Comparison of ENCODE assay signal across 14 cellular contexts in genomic region chr1:211843018-211843417, GRCh38. TPM values are rescaled to one million over a fixed set of nuclear protein-coding genes. Genes with fewer than 3 reads are reported as not detected.
DNase-seq lines count a peak whose midpoint lies in the region; ATAC-seq, FAIRE-seq and TF ChIP-seq lines count a peak whose summit lies in the region.
"Had no signal": no experiment of that assay in that cellular context is flagged by ENCODE, and none has a peak within 500 bp of the region (broad histone marks: within the 10 kb centered on the region; RNA-seq: fewer than 3 reads in every experiment).

No MANE protein-coding gene starts in this region.

- H3K4me2 ChIP-seq in BLaER1 treated with 17β-estradiol and CSF1 and Interleukin-3, amounts not matched to agents 10 nM and 100 nM = peak overlapping the region; percentile 2 to 61 (median 27); a peak in 17 of 22 replicates

- H3K36me3 Mint-ChIP-seq in activated T-helper 1 cell treated with anti-CD3 and anti-CD28 coated beads, Interleukin-12 subunit alpha, Interleukin-12 subunit beta, Interleukin-2, Interleukin-4 antibody, amounts not matched to agents 30 ng/mL and 10 ng/mL and 1 ng/mL, durations not matched to agents 14 hours and 24 hours and 36 hours (ENCODE audit: low read depth) = peaks cover 2% of the 10 kb centered on the region
- H3K36me3 Mint-ChIP-seq: stimulated activated effector memory CD8-positive, alpha-beta T cell treated with anti-CD3 and anti-CD28 coated beads, Interleukin-12 subunit alpha, Interleukin-12 subunit beta, amount 100 ng/mL, for 72 hours had no signal

- DNase-seq in GM19239 (ENCODE audit: insufficient read length, low spot score) = no peak
- no peak for DNase-seq in activated T-helper 1 cell treated with anti-CD3 and anti-CD28 coated beads, Interleukin-12 subunit alpha, Interleukin-12 subunit beta, Interleukin-2, Interleukin-4 antibody, amounts not matched to agents 30 ng/mL and 10 ng/mL and 1 ng/mL, durations not matched to agents 14 hours and 24 hours and 36 hours (ENCODE audit: low spot score)
- no peak for DNase-seq in right lobe of liver
- no peak for DNase-seq in SK-N-DZ (ENCODE audit: low spot score)
- no peak for DNase-seq in substantia nigra (lab: John Stamatoyannopoulos, UW)
- DNase-seq in DMS 273 (lab: John Stamatoyannopoulos, UW; ENCODE audit: unreplicated experiment) = no peak
- DNase-seq: activated CD4-positive, CD25-positive, alpha-beta regulatory T cell treated with anti-CD3 and anti-CD28 coated beads, Interleukin-2, amount 50 U/mL, for 72 hours; NCI-H1694; NCI-H82; nucleus accumbens had no signal

- TF ChIP-seq POLR2A in right lobe of liver (IDR thresholded peaks at IDR 0.05) = no peak

- H3K9me3 ChIP-seq in BLaER1 treated with 17β-estradiol and CSF1 and Interleukin-3, amounts not matched to agents 10 nM and 100 nM (replicated peaks in 1 of 11) = no peaks in the 10 kb centered on the region
- no peaks in the 10 kb centered on the region for H3K9me3 ChIP-seq in right lobe of liver

- FAIRE-seq in GM19239 (lab: Jason Lieb, UNC) = peak; percentile 47

- no peaks in the 10 kb centered on the region for H4K20me1 ChIP-seq in BLaER1 treated with 17β-estradiol and CSF1 and Interleukin-3, amounts not matched to agents 10 nM and 100 nM

- H3K27ac ChIP-seq in BLaER1 treated with 17β-estradiol and CSF1 and Interleukin-3, amounts not matched to agents 10 nM and 100 nM = peak overlapping the region in 5 of 11 experiments; percentile 1 to 23 (median 19); a peak in 5 of 22 replicates
- H3K27ac ChIP-seq in right lobe of liver (no peak overlapping the region), substantia nigra (ENCODE audit: low read depth, low read length, poor library complexity, severe bottlenecking) (no peak overlapping the region)
- H3K27ac ChIP-seq: coronary artery had no signal

- no peak overlapping the region for H3K4me3 ChIP-seq in BLaER1 treated with 17β-estradiol and CSF1 and Interleukin-3, amounts not matched to agents 10 nM and 100 nM
- no peak overlapping the region for H3K4me3 ChIP-seq in right lobe of liver
- H3K4me3 ChIP-seq: coronary artery had no signal

- no peaks in the 10 kb centered on the region for H3K27me3 ChIP-seq in BLaER1 treated with 17β-estradiol and CSF1 and Interleukin-3, amounts not matched to agents 10 nM and 100 nM
- no peaks in the 10 kb centered on the region for H3K27me3 ChIP-seq in right lobe of liver

- ATAC-seq in right lobe of liver = peak in 3 of 4 donors; percentile 60 to 78 (median 72)
- no peak for ATAC-seq in HG03045 (IDR thresholded peaks at IDR 0.05; ENCODE audit: unreplicated experiment)

- no peaks in the 10 kb centered on the region for H3K36me3 ChIP-seq in BLaER1 treated with 17β-estradiol and CSF1 and Interleukin-3, amounts not matched to agents 10 nM and 100 nM
- H3K36me3 ChIP-seq in right lobe of liver = no peaks in the 10 kb centered on the region

- peaks cover 0 to 12% (median 8%) of the 10 kb centered on the region in 10 experiments; a peak in 11 of 20 replicates for H3K4me1 ChIP-seq in BLaER1 treated with 17β-estradiol and CSF1 and Interleukin-3, amounts not matched to agents 10 nM and 100 nM
- H3K4me1 ChIP-seq in right lobe of liver = peaks cover 0 to 7% (median 3%) of the 10 kb centered on the region in 4 donors

- intact Hi-C loops in activated T-helper 1 cell treated with anti-CD3 and anti-CD28 coated beads, Interleukin-12 subunit alpha, Interleukin-12 subunit beta, Interleukin-2, Interleukin-4 antibody, amounts not matched to agents 30 ng/mL and 10 ng/mL and 1 ng/mL, durations not matched to agents 14 hours and 24 hours and 36 hours (cut with micrococcal nuclease) = no loop called here
- intact Hi-C loops in right lobe of liver (cut with DNase I) = no loop called here

- H3K4me3 Mint-ChIP-seq in activated T-helper 1 cell treated with anti-CD3 and anti-CD28 coated beads, Interleukin-12 subunit alpha, Interleukin-12 subunit beta, Interleukin-2, Interleukin-4 antibody, amounts not matched to agents 30 ng/mL and 10 ng/mL and 1 ng/mL, durations not matched to agents 14 hours and 24 hours and 36 hours = no peak overlapping the region
- H3K4me3 Mint-ChIP-seq: stimulated activated effector memory CD8-positive, alpha-beta T cell treated with anti-CD3 and anti-CD28 coated beads, Interleukin-12 subunit alpha, Interleukin-12 subunit beta, amount 100 ng/mL, for 72 hours had no signal

- peaks cover 7% of the 10 kb centered on the region for H3K27me3 Mint-ChIP-seq in activated T-helper 1 cell treated with anti-CD3 and anti-CD28 coated beads, Interleukin-12 subunit alpha, Interleukin-12 subunit beta, Interleukin-2, Interleukin-4 antibody, amounts not matched to agents 30 ng/mL and 10 ng/mL and 1 ng/mL, durations not matched to agents 14 hours and 24 hours and 36 hours (ENCODE audit: insufficient read depth)

- H3K9me3 Mint-ChIP-seq in activated T-helper 1 cell treated with anti-CD3 and anti-CD28 coated beads, Interleukin-12 subunit alpha, Interleukin-12 subunit beta, Interleukin-2, Interleukin-4 antibody, amounts not matched to agents 30 ng/mL and 10 ng/mL and 1 ng/mL, durations not matched to agents 14 hours and 24 hours and 36 hours = no peaks in the 10 kb centered on the region
- H3K9me3 Mint-ChIP-seq: stimulated activated effector memory CD8-positive, alpha-beta T cell treated with anti-CD3 and anti-CD28 coated beads, Interleukin-12 subunit alpha, Interleukin-12 subunit beta, amount 100 ng/mL, for 72 hours had no signal

- no peak for TF ChIP-seq CTCF in right lobe of liver (IDR thresholded peaks at IDR 0.05)

- H3K4me1 Mint-ChIP-seq in activated T-helper 1 cell treated with anti-CD3 and anti-CD28 coated beads, Interleukin-12 subunit alpha, Interleukin-12 subunit beta, Interleukin-2, Interleukin-4 antibody, amounts not matched to agents 30 ng/mL and 10 ng/mL and 1 ng/mL, durations not matched to agents 14 hours and 24 hours and 36 hours (ENCODE audit: low read depth) = peaks cover 29% of the 10 kb centered on the region

- no peak overlapping the region for H3K9ac ChIP-seq in BLaER1 treated with 17β-estradiol and CSF1 and Interleukin-3, amounts not matched to agents 10 nM and 100 nM

- peak overlapping the region; percentile 13 for H3K27ac Mint-ChIP-seq in activated T-helper 1 cell treated with anti-CD3 and anti-CD28 coated beads, Interleukin-12 subunit alpha, Interleukin-12 subunit beta, Interleukin-2, Interleukin-4 antibody, amounts not matched to agents 30 ng/mL and 10 ng/mL and 1 ng/mL, durations not matched to agents 14 hours and 24 hours and 36 hours
- H3K27ac Mint-ChIP-seq: stimulated activated effector memory CD8-positive, alpha-beta T cell treated with anti-CD3 and anti-CD28 coated beads, Interleukin-12 subunit alpha, Interleukin-12 subunit beta, amount 100 ng/mL, for 72 hours had no signal

RNA-seq across cellular contexts. Expression of gene LPGAT1, which starts 12.5 kb away (rescaled TPM):
- 35.3 and 35.6 TPM in 2 replicates for total RNA-seq in activated T-helper 1 cell treated with anti-CD3 and anti-CD28 coated beads, Interleukin-12 subunit alpha, Interleukin-12 subunit beta, Interleukin-2, Interleukin-4 antibody, amounts not matched to agents 30 ng/mL and 10 ng/mL and 1 ng/mL, durations not matched to agents 14 hours and 24 hours and 36 hours
- total RNA-seq in right lobe of liver = 100 to 1,000 TPM in 1 of 6 experiments, 10 to 100 TPM in 5; 32.0 to 141 (median 55.7) TPM
- polyA plus RNA-seq in SK-N-DZ (2014; cell fraction: cytosol; rRNA removed) = 35.7 and 37.5 TPM in 2 replicates
- polyA plus RNA-seq in SK-N-DZ (2014; cell fraction: nucleus; rRNA removed) = 12.5 and 12.8 TPM in 2 replicates
